15 cellular contexts compared by ENCODE assay signal in the genomic region with DNA sequence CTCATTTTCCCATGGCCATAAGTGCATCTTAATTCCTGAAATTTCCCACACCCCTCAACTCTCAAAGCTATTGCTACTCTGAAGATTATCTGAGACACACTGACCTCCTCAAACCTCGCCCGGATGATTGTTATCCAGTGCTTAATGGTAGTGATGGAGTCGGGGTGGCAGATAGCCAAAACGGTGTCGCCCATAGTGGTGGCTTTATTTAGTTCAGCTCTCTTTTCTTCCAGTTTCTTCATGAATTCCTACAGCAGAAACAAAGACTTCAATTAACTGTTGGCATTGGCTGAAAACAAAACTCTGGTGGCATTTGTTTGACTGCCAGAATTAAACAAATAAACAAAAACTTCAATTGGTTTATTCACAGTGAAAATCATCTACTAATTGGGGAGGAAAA.
DNase-seq lines count a peak whose midpoint lies in the region; ATAC-seq, FAIRE-seq and TF ChIP-seq lines count a peak whose summit lies in the region.
"Had no signal": no experiment of that assay in that cellular context is flagged by ENCODE, and none has a peak within 500 bp of the region (broad histone marks: within the 10 kb centered on the region; RNA-seq: fewer than 3 reads in every experiment).

No MANE protein-coding gene starts in this region.

- H3K79me2 ChIP-seq in astrocyte (ENCODE audit: insufficient read depth, low read length): no peaks in the 10 kb centered on the region

- ATAC-seq in HG03571 (IDR thresholded peaks at IDR 0.05; ENCODE audit: unreplicated experiment): no peak

- no peaks in the 10 kb centered on the region for H3K27me3 ChIP-seq in astrocyte (ENCODE audit: insufficient read depth, low read length)
- H3K27me3 ChIP-seq: BLaER1 treated with 17β-estradiol and CSF1 and Interleukin-3, amounts not matched to agents 10 nM and 100 nM had no signal

- H3K4me3 ChIP-seq in astrocyte (ENCODE audit: insufficient read depth, low read depth, low read length): no peak overlapping the region
- H3K4me3 ChIP-seq: BLaER1 treated with 17β-estradiol and CSF1 and Interleukin-3, amounts not matched to agents 10 nM and 100 nM; GM23248 had no signal

- H3K9me3 Mint-ChIP-seq in astrocyte (ENCODE audit: unreplicated experiment): no peaks in the 10 kb centered on the region

- H2AFZ ChIP-seq in astrocyte (ENCODE audit: low read depth, low read length): no peak overlapping the region
- H2AFZ ChIP-seq: GM23248 had no signal

- H3K4me1 Mint-ChIP-seq in astrocyte (ENCODE audit: low read depth, unreplicated experiment): peaks cover 1% of the 10 kb centered on the region

- no peak for TF ChIP-seq CTCF in astrocyte (IDR thresholded peaks at IDR 0.05; ENCODE audit: insufficient read depth, low read depth, low read length)

- intact Hi-C loops in head of caudate nucleus (cut with DNase I): no loop called here

- peaks cover 23% of the 10 kb centered on the region for H4K20me1 ChIP-seq in astrocyte (ENCODE audit: insufficient read depth, low read length)
- H4K20me1 ChIP-seq: BLaER1 treated with 17β-estradiol and CSF1 and Interleukin-3, amounts not matched to agents 10 nM and 100 nM had no signal

- H3K27ac ChIP-seq in astrocyte (ENCODE audit: low read depth, low read length): no peak overlapping the region
- H3K27ac ChIP-seq: BLaER1 treated with 17β-estradiol and CSF1 and Interleukin-3, amounts not matched to agents 10 nM and 100 nM; GM23248 had no signal

- no peak for DNase-seq in H54 (ENCODE audit: insufficient read length, low spot score)
- DNase-seq in astrocyte (ENCODE audit: low read depth): no peak
- peak in 26 of 42 donors; percentile 4 to 71 (median 32) for DNase-seq in head of caudate nucleus
- DNase-seq in putamen (ENCODE audit: low spot score): peak; percentile 19
- DNase-seq in Kasumi-1 (lab: John Stamatoyannopoulos, UW): no peak
- no peak for DNase-seq in NCI-H187 (lab: John Stamatoyannopoulos, UW)
- DNase-seq: 8988T; AML-193; CD4-positive, CD25-positive, alpha-beta regulatory T cell; DMS53; GM23248; H7 had no signal

- TF ChIP-seq POLR2A in H54 (IDR thresholded peaks at IDR 0.05; ENCODE audit: low read depth, low read length): no peak

- FAIRE-seq in H54 (lab: Jason Lieb, UNC) (peak; percentile 30), astrocyte (lab: Jason Lieb, UNC) (no peak)
- FAIRE-seq: GM18507 had no signal

- H3K27me3 Mint-ChIP-seq in astrocyte (ENCODE audit: low read depth, unreplicated experiment): no peaks in the 10 kb centered on the region
- H3K27me3 Mint-ChIP-seq: CD4-positive, CD25-positive, alpha-beta regulatory T cell had no signal

- no peak overlapping the region for H3K4me3 Mint-ChIP-seq in astrocyte (ENCODE audit: unreplicated experiment)
- H3K4me3 Mint-ChIP-seq: CD4-positive, CD25-positive, alpha-beta regulatory T cell had no signal

- H3K4me2 ChIP-seq in astrocyte (ENCODE audit: low read length): no peak overlapping the region
- H3K4me2 ChIP-seq: BLaER1 treated with 17β-estradiol and CSF1 and Interleukin-3, amounts not matched to agents 10 nM and 100 nM had no signal

- peaks cover 3% of the 10 kb centered on the region for H3K9me3 ChIP-seq in astrocyte (ENCODE audit: insufficient read depth, low read depth, low read length)

- H3K36me3 Mint-ChIP-seq in astrocyte (ENCODE audit: low read depth, unreplicated experiment): peaks cover 20% of the 10 kb centered on the region
- H3K36me3 Mint-ChIP-seq: CD4-positive, CD25-positive, alpha-beta regulatory T cell had no signal

- H3K27ac Mint-ChIP-seq in astrocyte (ENCODE audit: unreplicated experiment): peak overlapping the region; percentile 29
- H3K27ac Mint-ChIP-seq: CD4-positive, CD25-positive, alpha-beta regulatory T cell had no signal

- peaks cover 69% of the 10 kb centered on the region for H3K36me3 ChIP-seq in astrocyte (ENCODE audit: insufficient read depth, low read length)

- no peak overlapping the region for H3K9ac ChIP-seq in astrocyte (ENCODE audit: low read length)
- H3K9ac ChIP-seq: BLaER1 treated with 17β-estradiol and CSF1 and Interleukin-3, amounts not matched to agents 10 nM and 100 nM; GM23248 had no signal

- H3K4me1 ChIP-seq in astrocyte (ENCODE audit: insufficient read depth, low read length): no peaks in the 10 kb centered on the region
- H3K4me1 ChIP-seq: BLaER1 treated with 17β-estradiol and CSF1 and Interleukin-3, amounts not matched to agents 10 nM and 100 nM had no signal

Comparison
In these comparisons a context has a peak if more than half of its experiments do, and no peak if none do; other contexts are left out.
1. DNase-seq: peak in head of caudate nucleus (26 of 42) and putamen (single experiment); none in H54 (single experiment), astrocyte (single experiment), Kasumi-1 (0 of 2) and NCI-H187 (0 of 2).